In genomic region chr7:150849204-150849775, GRCh38 we compare ENCODE assay signal across 24 cellular contexts. TPM values are rescaled to one million over a fixed set of nuclear protein-coding genes. Genes with fewer than 3 reads are reported as not detected.
DNase-seq lines count a peak whose midpoint lies in the region; ATAC-seq and TF ChIP-seq lines count a peak whose summit lies in the region.
"Had no signal": no experiment of that assay in that cellular context is flagged by ENCODE, and none has a peak within 500 bp of the region (broad histone marks: within the 10 kb centered on the region; RNA-seq: fewer than 3 reads in every experiment).

No MANE protein-coding gene starts in this region.

- TF ChIP-seq EP300 in sigmoid colon (IDR thresholded peaks at IDR 0.05) = no peak

- no peak overlapping the region for H2AK5ac ChIP-seq in H9 (ENCODE audit: insufficient read length, low read length)

- no peak overlapping the region for H4K5ac ChIP-seq in H9 (ENCODE audit: insufficient read length, low read depth, low read length)

- no peak overlapping the region for H2BK5ac ChIP-seq in H9 (ENCODE audit: insufficient read length, low read length)

- no peak overlapping the region for H3K14ac ChIP-seq in H9 (ENCODE audit: insufficient read depth, low read length)

- H3K4me3 ChIP-seq in endodermal cell (ENCODE audit: low read length) (no peak overlapping the region), sigmoid colon (no peak overlapping the region)

- H3K9me3 Mint-ChIP-seq in H9 (no peaks in the 10 kb centered on the region), endodermal cell (no peaks in the 10 kb centered on the region)
- H3K9me3 Mint-ChIP-seq: CD4-positive, alpha-beta memory T cell had no signal

- H3K27ac ChIP-seq in H9 (ENCODE audit: insufficient read length, low read depth, low read length) = no peak overlapping the region
- H3K27ac ChIP-seq in endodermal cell (ENCODE audit: low read depth, low read length) = no peak overlapping the region
- H3K27ac ChIP-seq in sigmoid colon = no peak overlapping the region
- H3K27ac ChIP-seq: KMS-11, RWPE1 had no signal

- H3K79me2 ChIP-seq in H9 (ENCODE audit: insufficient read depth, low read length) = no peaks in the 10 kb centered on the region

- H3K4me3 Mint-ChIP-seq in H9 (no peak overlapping the region), endodermal cell (no peak overlapping the region)
- H3K4me3 Mint-ChIP-seq: CD4-positive, alpha-beta memory T cell had no signal

- no peaks in the 10 kb centered on the region for H3K27me3 ChIP-seq in H9 (ENCODE audit: insufficient read depth, low read length)
- H3K27me3 ChIP-seq in endodermal cell (ENCODE audit: control insufficient read depth, insufficient read depth, low read length, poor library complexity, severe bottlenecking) = peaks cover 6% of the 10 kb centered on the region
- peaks cover 0 to 6% (median 6%) of the 10 kb centered on the region in 3 donors for H3K27me3 ChIP-seq in sigmoid colon

- no peak overlapping the region for H3K18ac ChIP-seq in H9 (ENCODE audit: insufficient read length, low read depth, low read length)

- no peak overlapping the region for H3K56ac ChIP-seq in H9 (ENCODE audit: insufficient read length, low read depth, low read length)

- H3K4me1 Mint-ChIP-seq in H9 (peaks cover 4 to 9% of the 10 kb centered on the region in 2 experiments), endodermal cell (no peaks in the 10 kb centered on the region)

- no peak for TF ChIP-seq CTCF in H9 (conservative IDR thresholded peaks at IDR 0.05)
- no peak for TF ChIP-seq CTCF in endodermal cell (conservative IDR thresholded peaks at IDR 0.05)
- no peak for TF ChIP-seq CTCF in sigmoid colon (IDR thresholded peaks at IDR 0.05)

- H2BK20ac ChIP-seq in H9 (ENCODE audit: low read depth, low read length, poor library complexity, severe bottlenecking) = no peak overlapping the region

- no peak overlapping the region for H3K23ac ChIP-seq in H9 (ENCODE audit: insufficient read length, low read depth, low read length)

- no peak overlapping the region for H4K91ac ChIP-seq in H9 (ENCODE audit: insufficient read length, low read depth, low read length)

- H3K23me2 ChIP-seq in H9 (ENCODE audit: insufficient read length, low read depth, low read length, poor library complexity, severe bottlenecking) = no peaks in the 10 kb centered on the region

- H3K27ac Mint-ChIP-seq in H9 (peak overlapping the region in 1 of 3 experiments; percentile 37; a peak in 2 of 7 replicates), endodermal cell (no peak overlapping the region)

- intact Hi-C loops in sigmoid colon (cut with DNase I) = no loop called here

- H2BK15ac ChIP-seq in H9 (ENCODE audit: low read depth, low read length) = no peak overlapping the region

- H4K8ac ChIP-seq in H9 (replicated peaks; ENCODE audit: insufficient read length, low read depth, low read length) = no peak overlapping the region

- no peak overlapping the region for H2BK12ac ChIP-seq in H9 (ENCODE audit: insufficient read length, low read depth, low read length)

- WGBS in H9 (ENCODE audit: extremely low coverage, insufficient read length, low lambda C conversion rate) = no CpG with 5 or more reads among the region's 10 CpGs
- WGBS in endodermal cell (ENCODE audit: insufficient coverage in 1 of 2, insufficient read length in 1 of 2), 2 experiments = 89 to 93% methylated on average over 8 to 10 of the region's 10 CpGs
- WGBS in sigmoid colon, 2 donors = 90 to 91% methylated on average over 10 of the region's 10 CpGs

- H3K36me3 Mint-ChIP-seq in H9 (ENCODE audit: insufficient read depth in 1 of 3, low read depth in 3 of 3) (no peaks in the 10 kb centered on the region), endodermal cell (ENCODE audit: low read depth) (no peaks in the 10 kb centered on the region)
- H3K36me3 Mint-ChIP-seq: CD4-positive, alpha-beta memory T cell had no signal

- no peak overlapping the region for H3K4me2 ChIP-seq in H9 (ENCODE audit: insufficient read depth, insufficient read length, low read length)
- H3K4me2 ChIP-seq: KMS-11 had no signal

- no peaks in the 10 kb centered on the region for H3K4me1 ChIP-seq in H9 (ENCODE audit: insufficient read depth, low read length)
- H3K4me1 ChIP-seq in endodermal cell (ENCODE audit: control insufficient read depth, insufficient read depth, low read length) = no peaks in the 10 kb centered on the region
- peaks cover 0 to 12% (median 0%) of the 10 kb centered on the region in 4 donors for H3K4me1 ChIP-seq in sigmoid colon

- no peak for ATAC-seq in GM19035 (IDR thresholded peaks at IDR 0.05; ENCODE audit: unreplicated experiment)
- ATAC-seq: Panc1 had no signal

- DNase-seq in D341Med (ENCODE audit: low spot score) (peak; percentile 6), H9 (peak; percentile 4), endodermal cell (peak; percentile 7), sigmoid colon (peak; percentile 29), NCI-H2196 (lab: John Stamatoyannopoulos, UW; ENCODE audit: unreplicated experiment) (no peak)
- no peak for DNase-seq in stimulated activated CD4-positive, alpha-beta T cell treated with anti-CD3 and anti-CD28 coated beads, Interleukin-2, amount 100 ng/mL, for 48 hours
- DNase-seq: C1 segment of cervical spinal cord; CD4-positive, alpha-beta memory T cell; COR-L47; MM.1S; NCI-H1417; NCI-H1694; NCI-H2029 treated with DMSO at 0.1 percent for 48 hours; NCI-H2227 treated with DMSO at 0.1 percent for 48 hours; NCI-H69; SHP77 had no signal

- no peak overlapping the region for H3K9ac ChIP-seq in H9 (ENCODE audit: extremely low read depth, insufficient read length, low read length)
- H3K9ac ChIP-seq in endodermal cell (ENCODE audit: extremely low read depth, low read length, poor library complexity, severe bottlenecking) = no peak overlapping the region
- H3K9ac ChIP-seq: KMS-11 had no signal

- TF ChIP-seq POLR2A in sigmoid colon (IDR thresholded peaks at IDR 0.05) = no peak

- no peak overlapping the region for H3K4ac ChIP-seq in H9 (ENCODE audit: low read depth, low read length)

- no peak overlapping the region for H3T11ph ChIP-seq in H9 (ENCODE audit: low read length)

- H2AFZ ChIP-seq in H9 (ENCODE audit: low read length) = no peak overlapping the region

- H3K36me3 ChIP-seq in endodermal cell (ENCODE audit: control insufficient read depth, insufficient read depth, low read length) = no peaks in the 10 kb centered on the region
- no peaks in the 10 kb centered on the region for H3K36me3 ChIP-seq in sigmoid colon

- no peaks in the 10 kb centered on the region for H3K9me3 ChIP-seq in H9 (ENCODE audit: control insufficient read depth, low read depth, low read length)
- H3K9me3 ChIP-seq in endodermal cell (ENCODE audit: control insufficient read depth, low read length) = no peaks in the 10 kb centered on the region
- no peaks in the 10 kb centered on the region for H3K9me3 ChIP-seq in sigmoid colon

- peaks cover 39% of the 10 kb centered on the region for H3K27me3 Mint-ChIP-seq in H9 (ENCODE audit: low read depth)
- H3K27me3 Mint-ChIP-seq in endodermal cell (ENCODE audit: insufficient read depth) = peaks cover 23% of the 10 kb centered on the region

- H2BK120ac ChIP-seq in H9 (ENCODE audit: low read depth, low read length, poor library complexity, severe bottlenecking) = no peak overlapping the region

- no peaks in the 10 kb centered on the region for H4K20me1 ChIP-seq in H9 (ENCODE audit: control insufficient read depth, insufficient read depth, insufficient read length)

- H3K79me1 ChIP-seq in H9 (ENCODE audit: insufficient read depth, low read depth, low read length, poor library complexity, severe bottlenecking) = no peaks in the 10 kb centered on the region

RNA-seq across cellular contexts. Expression of gene AOC1, which starts 3.0 kb away (rescaled TPM):
- total RNA-seq in H9 (2021) (0.11 and 0.28 TPM in 2 replicates), endodermal cell (not detected), sigmoid colon (1 to 10 TPM in 1 of 4 donors, not detected in 3; 1.4 TPM)
- not detected for polyA plus RNA-seq in endodermal cell (2013, experiment 1 of 2)
- not detected for polyA plus RNA-seq in endodermal cell (2013, experiment 2 of 2)
- 100 to 1,000 TPM in 1 of 3 donors, 10 to 100 TPM in 2; 30.6 to 155 (median 64.0) TPM for polyA plus RNA-seq in sigmoid colon
- total RNA-seq: A673; CD4-positive, alpha-beta memory T cell; NCI-H460 had no signal
- polyA plus RNA-seq: CD4-positive, alpha-beta memory T cell had no signal

RNA-seq across cellular contexts. Expression of gene TMEM176A, which starts 48.7 kb away (rescaled TPM):
- total RNA-seq in H9 (2021) (not detected in 2 replicates), endodermal cell (not detected), sigmoid colon (10 to 100 TPM; 19.9 to 28.1 (median 24.1) TPM)
- 9.8 TPM for polyA plus RNA-seq in endodermal cell (2013, experiment 1 of 2)
- polyA plus RNA-seq in endodermal cell (2013, experiment 2 of 2) = 7.0 TPM
- 100 to 1,000 TPM; 126 to 150 (median 127) TPM for polyA plus RNA-seq in sigmoid colon
- total RNA-seq: H4, SK-MEL-5 had no signal

RNA-seq across cellular contexts. Expression of gene TMEM176B, which starts 49.1 kb away (rescaled TPM):
- total RNA-seq in H9 (2021) (0.26 and 0.85 TPM in 2 replicates), endodermal cell (under 1 TPM; 0.31 to 0.35 TPM), sigmoid colon (10 to 100 TPM; 47.4 to 52.3 (median 48.3) TPM)
- polyA plus RNA-seq in endodermal cell (2013, experiment 1 of 2) = 5.0 TPM
- 3.0 TPM for polyA plus RNA-seq in endodermal cell (2013, experiment 2 of 2)
- 100 to 1,000 TPM; 144 to 246 (median 151) TPM for polyA plus RNA-seq in sigmoid colon
- total RNA-seq: NCI-H460 had no signal
- polyA plus RNA-seq: CD4-positive, alpha-beta memory T cell had no signal

Comparison
In these comparisons a context has a peak if more than half of its experiments do, and no peak if none do; other contexts are left out.
1. DNase-seq: peak in D341Med (single experiment), H9 (single experiment), endodermal cell (single experiment) and sigmoid colon (single experiment); none in NCI-H2196 (single experiment) and stimulated activated CD4-positive, alpha-beta T cell treated with anti-CD3 and anti-CD28 coated beads, Interleukin-2, amount 100 ng/mL, for 48 hours (0 of 2).
2. RNA of gene TMEM176A, which starts 48.7 kb away (total RNA-seq): 19.9 to 28.1 TPM in sigmoid colon; not detected in endodermal cell and not detected in H9; every median in the first group is over 10 times any median in the second.
3. RNA of gene TMEM176B, which starts 49.1 kb away (total RNA-seq): 47.4 to 52.3 TPM in sigmoid colon; 0.26 to 0.85 TPM in H9 and 0.31 to 0.35 TPM in endodermal cell; every median in the first group is over 10 times any median in the second.